10 cellular contexts compared by ENCODE assay signal in the genomic region with DNA sequence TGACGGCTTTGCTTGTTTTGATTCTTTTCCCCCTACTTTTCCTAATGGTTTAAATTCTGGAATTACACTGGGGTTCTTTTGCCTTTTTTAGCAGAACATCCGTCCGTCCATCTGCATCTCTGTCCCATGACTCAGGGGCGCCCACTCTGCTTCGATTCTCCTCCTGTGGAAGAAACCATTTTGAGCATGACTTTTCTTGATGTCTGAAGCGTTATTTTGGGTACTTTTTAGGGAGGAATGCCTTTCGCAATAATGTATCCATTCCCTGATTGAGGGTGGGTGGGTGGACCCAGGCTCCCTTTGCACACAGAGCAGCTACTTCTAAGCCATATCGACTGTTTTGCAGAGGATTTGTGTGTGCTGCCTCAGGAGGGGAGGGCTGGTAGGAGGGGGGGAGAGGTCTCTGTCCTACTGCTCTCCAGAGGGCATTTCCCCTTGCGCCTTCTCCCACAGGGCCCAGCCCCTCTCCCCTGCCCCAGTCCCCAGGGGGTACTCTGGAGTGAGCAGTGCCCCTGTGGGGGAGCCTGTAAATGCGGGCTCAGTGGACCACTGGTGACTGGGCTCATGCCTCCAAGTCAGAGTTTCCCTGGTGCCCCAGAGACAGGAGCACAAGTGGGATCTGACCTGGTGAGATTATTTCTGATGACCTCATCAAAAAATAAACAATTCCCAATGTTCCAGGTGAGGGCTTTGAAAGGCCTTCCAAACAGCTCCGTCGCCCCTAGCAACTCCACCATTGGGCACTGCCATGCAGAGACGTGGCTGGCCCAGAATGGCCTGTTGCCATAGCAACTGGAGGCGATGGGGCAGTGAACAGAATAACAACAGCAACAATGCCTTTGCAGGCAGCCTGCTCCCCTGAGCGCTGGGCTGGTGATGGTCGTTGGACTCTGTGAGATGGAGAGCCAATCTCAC. TPM values are rescaled to one million over a fixed set of nuclear protein-coding genes. Genes with fewer than 3 reads are reported as not detected.
DNase-seq lines count a peak whose midpoint lies in the region; ATAC-seq and TF ChIP-seq lines count a peak whose summit lies in the region.
"Had no signal": no experiment of that assay in that cellular context is flagged by ENCODE, and none has a peak within 500 bp of the region (broad histone marks: within the 10 kb centered on the region; RNA-seq: fewer than 3 reads in every experiment).

No MANE protein-coding gene starts in this region.

- no peak overlapping the region for H3K4me2 ChIP-seq in mesendoderm (ENCODE audit: low read length)

- H3K36me3 ChIP-seq in mesendoderm (ENCODE audit: control insufficient read depth, insufficient read depth, low read length) (peaks cover 18% of the 10 kb centered on the region), esophagus squamous epithelium (peaks cover 8 to 50% (median 29%) of the 10 kb centered on the region in 3 donors)

- peaks cover 0 to 2% (median 0%) of the 10 kb centered on the region in 5 experiments for H3K9me3 Mint-ChIP-seq in brain
- no peaks in the 10 kb centered on the region for H3K9me3 Mint-ChIP-seq in type B pancreatic cell

- TF ChIP-seq POLR2A in esophagus squamous epithelium (IDR thresholded peaks at IDR 0.05): no peak

- no peak overlapping the region for H2AK5ac ChIP-seq in mesendoderm (ENCODE audit: low read length)

- no CpG with 5 or more reads among the region's 16 CpGs for WGBS in mesendoderm (ENCODE audit: extremely low coverage, insufficient coverage, low lambda C conversion rate)
- WGBS in esophagus squamous epithelium, 2 donors: 77 to 80% methylated on average over 12 to 15 of the region's 16 CpGs

- no peak overlapping the region for H2BK120ac ChIP-seq in mesendoderm (ENCODE audit: low read depth, low read length)

- H3K36me3 Mint-ChIP-seq in brain: peaks cover 35% of the 10 kb centered on the region
- peaks cover 20% of the 10 kb centered on the region for H3K36me3 Mint-ChIP-seq in type B pancreatic cell

- no peak overlapping the region for H3K9ac ChIP-seq in mesendoderm (ENCODE audit: low read length)

- H3K27me3 ChIP-seq in mesendoderm (ENCODE audit: insufficient read depth, low read length, poor library complexity) (no peaks in the 10 kb centered on the region), esophagus squamous epithelium (no peaks in the 10 kb centered on the region)

- no peak overlapping the region for H3K18ac ChIP-seq in mesendoderm (ENCODE audit: low read length)

- no peak for ATAC-seq in GM18873 (IDR thresholded peaks at IDR 0.05; ENCODE audit: low FRiP score, unreplicated experiment)

- H3K79me1 ChIP-seq in mesendoderm (ENCODE audit: low read length): no peaks in the 10 kb centered on the region

- H3K27ac Mint-ChIP-seq in brain (peak overlapping the region; percentile 90 to 99 (median 96)), type B pancreatic cell (peak overlapping the region; percentile 46)

- no peak overlapping the region for H3K56ac ChIP-seq in mesendoderm (ENCODE audit: low read length)

- H3K27me3 Mint-ChIP-seq in brain (no peaks in the 10 kb centered on the region), type B pancreatic cell (no peaks in the 10 kb centered on the region)

- H3K9me3 ChIP-seq in esophagus squamous epithelium: no peaks in the 10 kb centered on the region
- H3K9me3 ChIP-seq: HAP-1 had no signal

- TF ChIP-seq CTCF in brain (conservative IDR thresholded peaks at IDR 0.05): no peak
- no peak for TF ChIP-seq CTCF in type B pancreatic cell (conservative IDR thresholded peaks at IDR 0.05)
- TF ChIP-seq CTCF in esophagus squamous epithelium (IDR thresholded peaks at IDR 0.05): no peak

- H3K4me1 Mint-ChIP-seq in brain (peaks cover 42% of the 10 kb centered on the region), type B pancreatic cell (ENCODE audit: unreplicated experiment) (peaks cover 11% of the 10 kb centered on the region)

- H2BK15ac ChIP-seq in mesendoderm (replicated peaks; ENCODE audit: low read depth): no peak overlapping the region

- H3K4me3 ChIP-seq in mesendoderm (ENCODE audit: low read length) (no peak overlapping the region), esophagus squamous epithelium (no peak overlapping the region)
- H3K4me3 ChIP-seq: HAP-1 had no signal

- no peaks in the 10 kb centered on the region for H3K79me2 ChIP-seq in mesendoderm (ENCODE audit: control insufficient read depth, insufficient read depth, low read length)

- no peak overlapping the region for H3K4ac ChIP-seq in mesendoderm (ENCODE audit: low read depth, low read length)

- intact Hi-C loops in esophagus squamous epithelium (cut with DNase I): loop anchor here (5.0 kb wide), 1 partner anchor 137 kb away; a partner anchor contains a TSS

- no peak overlapping the region for H4K5ac ChIP-seq in mesendoderm (ENCODE audit: low read length)

- H4K8ac ChIP-seq in mesendoderm (ENCODE audit: low read depth, low read length): no peak overlapping the region

- no peak overlapping the region for H2BK5ac ChIP-seq in mesendoderm (ENCODE audit: low read length)

- DNase-seq in NCI-H2107 treated with DMSO at 0.1 percent for 48 hours (lab: John Stamatoyannopoulos, UW; ENCODE audit: unreplicated experiment) (peak; percentile 1), NCI-H2107 (lab: John Stamatoyannopoulos, UW) (no peak), mesendoderm (peak; percentile 80), type B pancreatic cell (ENCODE audit: extremely low spot score, unreplicated experiment) (no peak), esophagus squamous epithelium (lab: John Stamatoyannopoulos, UW) (no peak)
- DNase-seq in activated CD8-positive, alpha-beta memory T cell treated with anti-CD3 and anti-CD28 coated beads, Interleukin-2, amount 50 U/mL, for 48 hours: no peak
- DNase-seq: RPMI8226 had no signal

- H3K4me1 ChIP-seq in mesendoderm (ENCODE audit: control insufficient read depth, low read depth, low read length) (no peaks in the 10 kb centered on the region), esophagus squamous epithelium (peaks cover 0 to 14% (median 0%) of the 10 kb centered on the region in 3 donors)
- H3K4me1 ChIP-seq: HAP-1 had no signal

- H3K27ac ChIP-seq in mesendoderm (ENCODE audit: low read depth, low read length) (no peak overlapping the region), esophagus squamous epithelium (peak overlapping the region in 2 of 4 donors; percentile 51 to 59)

- H3K23ac ChIP-seq in mesendoderm (ENCODE audit: low read length): no peak overlapping the region

- peak overlapping the region in 4 of 5 experiments; percentile 51 to 58 (median 52) for H3K4me3 Mint-ChIP-seq in brain
- H3K4me3 Mint-ChIP-seq in type B pancreatic cell: no peak overlapping the region

RNA-seq across cellular contexts. Expression of a gene that starts 19.4 kb away (rescaled TPM):
- 11.8 TPM for polyA plus RNA-seq in brain (ENCODE audit: insufficient read depth, low read depth, low replicate concordance)
- polyA plus RNA-seq in mesendoderm (2013, experiment 1 of 2): 0.38 TPM
- polyA plus RNA-seq in mesendoderm (2013, experiment 2 of 2): 0.43 TPM
- total RNA-seq in type B pancreatic cell (ENCODE audit: low replicate concordance) (3.9 and 4.0 TPM in 2 replicates), esophagus squamous epithelium (under 1 TPM; 0.11 to 0.19 (median 0.16) TPM)

Comparison
In these comparisons a context has a peak if more than half of its experiments do, and no peak if none do; other contexts are left out.
1. DNase-seq: peak in NCI-H2107 treated with DMSO at 0.1 percent for 48 hours (single experiment) and mesendoderm (single experiment); none in NCI-H2107 (single experiment), type B pancreatic cell (single experiment), esophagus squamous epithelium (single experiment) and activated CD8-positive, alpha-beta memory T cell treated with anti-CD3 and anti-CD28 coated beads, Interleukin-2, amount 50 U/mL, for 48 hours (single experiment).